In genomic region chr20:2130062-2130591, GRCh38 we compare ENCODE assay signal across 2 cellular contexts.
TF ChIP-seq lines count a peak whose summit lies in the region.

No MANE protein-coding gene starts in this region.

TF ChIP-seq in HepG2, 621 proteins besides CTCF, POLR2A, EP300 and RAD21:
- TF ChIP-seq ZNF770 (CRISPR knock-in tag; IDR thresholded peaks at IDR 0.05) (no peak), RBM22 (optimal IDR thresholded peaks at IDR 0.05; ENCODE audit: low read length) (peak; percentile 72), THAP8 (CRISPR knock-in tag; IDR thresholded peaks at IDR 0.05; ENCODE audit: borderline replicate concordance) (no peak), ZNF556 (CRISPR knock-in tag; IDR thresholded peaks at IDR 0.05; ENCODE audit: borderline replicate concordance) (no peak), ZNF513 (CRISPR knock-in tag; conservative IDR thresholded peaks at IDR 0.05) (no peak), ZNF33A (CRISPR knock-in tag; IDR thresholded peaks at IDR 0.05; ENCODE audit: borderline replicate concordance) (no peak)

TF ChIP-seq in K562, 482 proteins besides CTCF, POLR2A, EP300 and RAD21:
- no peak for TF ChIP-seq RBM17 (IDR thresholded peaks at IDR 0.05; ENCODE audit: borderline replicate concordance, low read depth, low read length)
- TF ChIP-seq EGR1 (conservative IDR thresholded peaks at IDR 0.05), result peak; percentile 54
